ENCODE assay signal across 13 cellular contexts in the genomic region with DNA sequence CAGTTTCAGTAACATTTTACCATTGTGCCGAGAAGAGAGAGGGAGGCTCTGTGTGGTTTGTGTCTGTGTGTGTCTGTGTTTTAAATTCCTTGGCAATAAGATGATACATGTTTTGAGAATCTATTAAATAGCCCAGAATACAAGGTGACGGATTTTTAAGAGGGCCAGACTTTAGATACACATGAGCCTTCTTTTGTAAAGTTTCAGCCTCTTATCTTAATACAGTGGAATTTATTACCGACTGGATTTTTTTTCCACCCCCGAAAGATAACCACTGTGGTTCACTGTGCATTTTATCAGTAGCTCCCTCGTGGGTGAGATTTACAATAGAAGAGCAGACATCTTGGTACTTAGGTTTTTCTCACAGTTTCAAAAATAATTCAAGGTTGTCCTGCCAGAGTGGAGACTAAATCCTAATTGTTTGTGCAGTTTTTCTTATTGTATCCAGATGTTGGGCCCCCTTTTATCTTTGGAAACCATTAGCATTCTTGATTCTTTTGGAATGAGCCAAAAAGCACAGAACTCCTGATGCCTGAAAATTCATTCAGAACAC. TPM values are rescaled to one million over a fixed set of nuclear protein-coding genes. Genes with fewer than 3 reads are reported as not detected.
DNase-seq lines count a peak whose midpoint lies in the region; ATAC-seq and TF ChIP-seq lines count a peak whose summit lies in the region.
"Had no signal": no experiment of that assay in that cellular context is flagged by ENCODE, and none has a peak within 500 bp of the region (broad histone marks: within the 10 kb centered on the region; RNA-seq: fewer than 3 reads in every experiment).

No MANE protein-coding gene starts in this region.

- H3K36me3 Mint-ChIP-seq in activated naive CD4-positive, alpha-beta T cell treated with anti-CD3 and anti-CD28 coated beads, Interleukin-2, amount 50 U/mL, for 72 hours, result peaks cover 10 to 30% of the 10 kb centered on the region in 2 donors
- peaks cover 4% of the 10 kb centered on the region; the same call in 1 of the 2 replicates for H3K36me3 Mint-ChIP-seq in WTC11
- H3K36me3 Mint-ChIP-seq in type B pancreatic cell, result peaks cover 9% of the 10 kb centered on the region

- H3K9me2 ChIP-seq in hepatocyte (replicated peaks; ENCODE audit: insufficient read depth), result no peaks in the 10 kb centered on the region

- no peaks in the 10 kb centered on the region for H3K9me3 ChIP-seq in hepatocyte (ENCODE audit: low read depth)
- H3K9me3 ChIP-seq: breast epithelium, psoas muscle had no signal

- H3K27me3 ChIP-seq in hepatocyte, result no peaks in the 10 kb centered on the region
- H3K27me3 ChIP-seq: breast epithelium had no signal

- peaks cover 18% of the 10 kb centered on the region for H3K4me1 ChIP-seq in hepatocyte (ENCODE audit: insufficient read depth)
- H3K4me1 ChIP-seq: breast epithelium, psoas muscle had no signal

- WGBS in hepatocyte (ENCODE audit: low lambda C conversion rate, missing lambda C conversion rate), result 23% methylated on average over 5 of the region's 5 CpGs

- H3K4me3 Mint-ChIP-seq in WTC11 (no peak overlapping the region), type B pancreatic cell (no peak overlapping the region)

- peaks cover 10% of the 10 kb centered on the region for H3K79me2 ChIP-seq in hepatocyte

- POLR2A ChIA-PET in WTC11 (lab: Charles Lee), result no interaction called here

- H3K4me3 ChIP-seq in hepatocyte, result no peak overlapping the region
- H3K4me3 ChIP-seq: breast epithelium, psoas muscle had no signal

- H3K27ac Mint-ChIP-seq in activated naive CD4-positive, alpha-beta T cell treated with anti-CD3 and anti-CD28 coated beads, Interleukin-2, amount 50 U/mL, for 72 hours, result peak overlapping the region; percentile 27 to 52
- H3K27ac Mint-ChIP-seq in WTC11 (peak overlapping the region; percentile 85), type B pancreatic cell (peak overlapping the region; percentile 3)

- CTCF ChIA-PET in WTC11 (lab: Charles Lee), result no interaction called here

- H3K36me3 ChIP-seq in hepatocyte (replicated peaks; ENCODE audit: insufficient read depth, low read depth), result no peaks in the 10 kb centered on the region
- H3K36me3 ChIP-seq: breast epithelium had no signal

- TF ChIP-seq CTCF in WTC11 (IDR thresholded peaks at IDR 0.05) (no peak), hepatocyte (IDR thresholded peaks at IDR 0.05; ENCODE audit: poor library complexity) (no peak), type B pancreatic cell (conservative IDR thresholded peaks at IDR 0.05) (no peak)

- H4K20me1 ChIP-seq in hepatocyte (ENCODE audit: insufficient read depth, poor library complexity, severe bottlenecking), result no peaks in the 10 kb centered on the region

- no peaks in the 10 kb centered on the region for H3K9me3 Mint-ChIP-seq in activated naive CD4-positive, alpha-beta T cell treated with anti-CD3 and anti-CD28 coated beads, Interleukin-2, amount 50 U/mL, for 72 hours
- H3K9me3 Mint-ChIP-seq in WTC11 (no peaks in the 10 kb centered on the region), type B pancreatic cell (no peaks in the 10 kb centered on the region)

- peaks cover 54% of the 10 kb centered on the region for H3K4me1 Mint-ChIP-seq in WTC11
- H3K4me1 Mint-ChIP-seq in type B pancreatic cell (ENCODE audit: unreplicated experiment), result peaks cover 36% of the 10 kb centered on the region

- H3K27ac ChIP-seq in hepatocyte, result peak overlapping the region; percentile 78
- H3K27ac ChIP-seq: psoas muscle had no signal

- ATAC-seq in activated naive CD4-positive, alpha-beta T cell treated with anti-CD3 and anti-CD28 coated beads, Interleukin-2, amount 50 U/mL, for 72 hours, result no peak
- ATAC-seq in WTC11 (no peak), GM18867 (IDR thresholded peaks at IDR 0.05; ENCODE audit: unreplicated experiment) (no peak), HG03095 (IDR thresholded peaks at IDR 0.05; ENCODE audit: unreplicated experiment) (no peak)
- ATAC-seq: left lobe of liver, psoas muscle had no signal

- H3K27me3 Mint-ChIP-seq in WTC11 (ENCODE audit: low read depth), result no peaks in the 10 kb centered on the region
- H3K27me3 Mint-ChIP-seq in type B pancreatic cell, result no peaks in the 10 kb centered on the region

- peak overlapping the region; percentile 26 for H2AFZ ChIP-seq in hepatocyte

- peak overlapping the region; percentile 56 for H3K4me2 ChIP-seq in hepatocyte

- no peak for DNase-seq in activated naive CD4-positive, alpha-beta T cell treated with anti-CD3 and anti-CD28 coated beads, Interleukin-2, amount 50 U/mL, for 72 hours (ENCODE audit: low spot score in 2 of 2)
- DNase-seq in activated naive CD4-positive, alpha-beta T cell treated with anti-CD3 and anti-CD28 coated beads, Interleukin-2, amount 50 U/mL, for 16 hours, result no peak
- DNase-seq in WTC11 (ENCODE audit: low spot score) (no peak), hepatocyte (ENCODE audit: low spot score) (peak; percentile 21), type B pancreatic cell (ENCODE audit: extremely low spot score, unreplicated experiment) (no peak), inferior parietal cortex (ENCODE audit: extremely low spot score) (no peak)
- DNase-seq: KG1, NCI-H2227 treated with DMSO at 0.1 percent for 48 hours, psoas muscle had no signal

TF ChIP-seq in WTC11, 78 proteins besides CTCF, POLR2A, EP300 and RAD21:
- TF ChIP-seq FOXJ3 (CRISPR knock-in tag; IDR thresholded peaks at IDR 0.05; ENCODE audit: borderline replicate concordance), result no peak

RNA-seq across cellular contexts. Expression of gene STK4, which starts 49.9 kb away (rescaled TPM):
- total RNA-seq in activated naive CD4-positive, alpha-beta T cell treated with anti-CD3 and anti-CD28 coated beads, Interleukin-2, amount 50 U/mL, for 72 hours, result 100 to 1,000 TPM; 149 to 205 TPM
- 36.0 to 41.2 TPM (median 37.9 TPM) in 3 replicates for total RNA-seq in WTC11 (2021)
- total RNA-seq in hepatocyte, result 16.5 and 21.4 TPM in 2 replicates
- 11.4 and 16.4 TPM in 2 replicates for polyA plus RNA-seq in hepatocyte
- total RNA-seq in type B pancreatic cell (ENCODE audit: low replicate concordance), result 28.3 and 32.6 TPM in 2 replicates

RNA-seq across cellular contexts. Expression of gene TOMM34, which starts 56.0 kb away (rescaled TPM):
- total RNA-seq in activated naive CD4-positive, alpha-beta T cell treated with anti-CD3 and anti-CD28 coated beads, Interleukin-2, amount 50 U/mL, for 72 hours, result 10 to 100 TPM; 39.4 to 50.8 TPM
- total RNA-seq in WTC11 (2021), result 35.9 to 37.7 TPM (median 36.7 TPM) in 3 replicates
- total RNA-seq in hepatocyte, result 32.0 and 41.6 TPM in 2 replicates
- polyA plus RNA-seq in hepatocyte, result 44.1 and 50.0 TPM in 2 replicates
- 42.8 and 58.2 TPM in 2 replicates for total RNA-seq in type B pancreatic cell (ENCODE audit: low replicate concordance)

Comparison
In these comparisons a context has a peak if more than half of its experiments do, and no peak if none do; other contexts are left out.
1. H3K27ac Mint-ChIP-seq: peak in every context shown above with its lines; median percentile 85 in WTC11; 40 in activated naive CD4-positive, alpha-beta T cell treated with anti-CD3 and anti-CD28 coated beads, Interleukin-2, amount 50 U/mL, for 72 hours; 3 in type B pancreatic cell.